ENCODE assay signal across 9 cellular contexts in genomic region chr9:72509635-72510034, GRCh38. TPM values are rescaled to one million over a fixed set of nuclear protein-coding genes. Genes with fewer than 3 reads are reported as not detected.
DNase-seq lines count a peak whose midpoint lies in the region; ATAC-seq, FAIRE-seq and TF ChIP-seq lines count a peak whose summit lies in the region.
"Had no signal": no experiment of that assay in that cellular context is flagged by ENCODE, and none has a peak within 500 bp of the region (broad histone marks: within the 10 kb centered on the region; RNA-seq: fewer than 3 reads in every experiment).

No MANE protein-coding gene starts in this region.

- DNase-seq in MCF 10A (ENCODE audit: unreplicated experiment) (peak; percentile 17), breast epithelium (ENCODE audit: low spot score in 2 of 2) (no peak), K562 (ENCODE audit: extremely low read depth in 1 of 4, low spot score in 3 of 4) (no peak), spleen (no peak), midbrain (lab: John Stamatoyannopoulos, UW) (no peak), GM19238 (ENCODE audit: insufficient read length, low spot score) (no peak)
- no peak for DNase-seq in stimulated activated naive CD4-positive, alpha-beta T cell (lab: John Stamatoyannopoulos, UW)
- DNase-seq: left cardiac atrium had no signal

- TF ChIP-seq POLR2A in breast epithelium (IDR thresholded peaks at IDR 0.05) (no peak), K562 (conservative IDR thresholded peaks at IDR 0.05) (no peak), spleen (IDR thresholded peaks at IDR 0.05) (no peak)

- H3K9me1 ChIP-seq in K562 (ENCODE audit: control insufficient read depth, insufficient read depth, low read length), result no peaks in the 10 kb centered on the region

- CTCF ChIA-PET in MCF 10A (lab: Yijun Ruan, JAX), result interaction anchor here (0.6 to 1.3 kb wide), 4 partner anchors 14 to 596 kb away, joined by 3 to 4 read pairs (median 4); no protein-coding TSS in a partner anchor
- CTCF ChIA-PET in K562 (lab: Yijun Ruan, JAX; ENCODE audit: low intra/inter-chr PET ratio), result no interaction called here

- no TSS peak for BruUV-seq in MCF 10A (replicated peaks; lab: Mats Ljungman, UMichigan)
- BruUV-seq in K562 (replicated peaks; lab: Mats Ljungman, UMichigan), result no TSS peak

- H3K36me3 ChIP-seq in breast epithelium (no peaks in the 10 kb centered on the region), K562 (ENCODE audit: control insufficient read depth, insufficient read depth, low read length) (no peaks in the 10 kb centered on the region), spleen (no peaks in the 10 kb centered on the region)

- H3K4me1 ChIP-seq in breast epithelium (no peaks in the 10 kb centered on the region), K562 (replicated peaks in 1 of 2; ENCODE audit: control insufficient read depth in 2 of 2, insufficient read depth in 2 of 2, low read length in 2 of 2) (no peaks in the 10 kb centered on the region; a peak in 1 of 5 replicates), spleen (no peaks in the 10 kb centered on the region)

- H3K36me3 Mint-ChIP-seq in MCF 10A (ENCODE audit: insufficient read depth, unreplicated experiment), result no peaks in the 10 kb centered on the region

- peak overlapping the region; percentile 47; the same call in 1 of the 2 replicates for H2AFZ ChIP-seq in K562 (ENCODE audit: low read depth, low read length)

- POLR2A ChIA-PET in MCF 10A (lab: Yijun Ruan, JAX) (interaction anchor here (0.7 to 4.6 kb wide), 11 partner anchors 15 to 152 kb away, joined by 3 to 31 read pairs (median 3); partner anchors contain the start of gene ZFAND5), K562 (lab: Yijun Ruan, JAX) (no interaction called here)

- H4K20me1 ChIP-seq in K562 (replicated peaks; ENCODE audit: control insufficient read depth, insufficient read depth, low read length), result no peaks in the 10 kb centered on the region

- H3K27me3 ChIP-seq in breast epithelium, result no peaks in the 10 kb centered on the region
- no peaks in the 10 kb centered on the region for H3K27me3 ChIP-seq in K562 (ENCODE audit: control insufficient read depth in 2 of 2, insufficient read depth in 2 of 2, low read length in 2 of 2)
- no peaks in the 10 kb centered on the region for H3K27me3 ChIP-seq in spleen (replicated peaks in 1 of 7)

- ATAC-seq in HG03159 (IDR thresholded peaks at IDR 0.05; ENCODE audit: unreplicated experiment) (peak; percentile 97), K562 (no peak)

- H3K4me3 Mint-ChIP-seq in MCF 10A (ENCODE audit: unreplicated experiment), result no peak overlapping the region

- in situ Hi-C loops in K562 (cut with MboI), result no loop called here

- H3K27me3 Mint-ChIP-seq in MCF 10A (ENCODE audit: insufficient read depth, unreplicated experiment), result no peaks in the 10 kb centered on the region

- TF ChIP-seq EP300 in K562 (IDR thresholded peaks at IDR 0.05; ENCODE audit: low read length), result no peak

- H3K4me1 Mint-ChIP-seq in MCF 10A (ENCODE audit: insufficient read depth, unreplicated experiment), result peaks cover 12% of the 10 kb centered on the region

- H3K79me2 ChIP-seq in K562 (ENCODE audit: control insufficient read depth, insufficient read depth, low read length), result no peaks in the 10 kb centered on the region

- no peak overlapping the region for H3K9ac ChIP-seq in K562 (ENCODE audit: insufficient read depth in 1 of 2, low read depth in 2 of 2, low read length in 2 of 2)

- no peak overlapping the region for H3K4me2 ChIP-seq in K562 (ENCODE audit: insufficient read depth, low read length)

- H3K4me3 ChIP-seq in breast epithelium (no peak overlapping the region), K562 (no peak overlapping the region), spleen (no peak overlapping the region)

- intact Hi-C loops in MCF 10A (cut with micrococcal nuclease) (no loop called here), breast epithelium (cut with DNase I; ENCODE audit: low total_unique reads) (no loop called here), K562 (cut with micrococcal nuclease) (no loop called here), spleen (cut with DNase I; ENCODE audit: low total_unique reads) (no loop called here)

- TF ChIP-seq CTCF in MCF 10A (IDR thresholded peaks at IDR 0.05; ENCODE audit: unreplicated experiment), result no peak
- TF ChIP-seq CTCF in breast epithelium (IDR thresholded peaks at IDR 0.05), result no peak
- no peak for TF ChIP-seq CTCF in K562 (IDR thresholded peaks at IDR 0.05 in 2 of 3, conservative IDR thresholded peaks at IDR 0.05 in 1 of 3; ENCODE audit: insufficient read depth in 2 of 3, low read depth in 1 of 3, low read length in 3 of 3)
- TF ChIP-seq CTCF in spleen (IDR thresholded peaks at IDR 0.05 in 8 of 11, conservative IDR thresholded peaks at IDR 0.05 in 3 of 11), result no peak

- WGBS in K562 (ENCODE audit: insufficient coverage, low coverage, missing lambda C conversion rate), result 0% methylated on average over 1 of the region's 1 CpG
- 45 to 65% (median 57%) methylated on average over 1 of the region's 1 CpG for WGBS in spleen, 5 donors

- H3K9me3 ChIP-seq in breast epithelium, result no peaks in the 10 kb centered on the region
- no peaks in the 10 kb centered on the region for H3K9me3 ChIP-seq in K562 (replicated peaks; ENCODE audit: control insufficient read depth, insufficient read depth, low read depth, low read length)
- H3K9me3 ChIP-seq in spleen, result no peaks in the 10 kb centered on the region

- peak overlapping the region; percentile 71 for H3K27ac Mint-ChIP-seq in MCF 10A (ENCODE audit: low read depth, unreplicated experiment)

- FAIRE-seq in K562 (lab: Jason Lieb, UNC), result no peak

- no peak for TF ChIP-seq RAD21 in K562 (CRISPR knock-in tag; conservative IDR thresholded peaks at IDR 0.05 in 1 of 2, IDR thresholded peaks at IDR 0.05 in 1 of 2)

- H3K9me3 Mint-ChIP-seq in MCF 10A (ENCODE audit: unreplicated experiment), result no peaks in the 10 kb centered on the region

- no peak overlapping the region for H3K27ac ChIP-seq in breast epithelium
- H3K27ac ChIP-seq in K562 (ENCODE audit: extremely low read depth, low read depth, low read length), result no peak overlapping the region
- no peak overlapping the region for H3K27ac ChIP-seq in spleen

RNA-seq across cellular contexts. Expression of gene TMC1, which starts 11.8 kb away (rescaled TPM):
- not detected in 2 replicates for total RNA-seq in MCF 10A (2022)
- total RNA-seq in breast epithelium, result under 1 TPM in 2 of 3 donors, not detected in 1; under 0.01 to 0.16 TPM
- total RNA-seq in K562 (2011; cell fraction: chromatin; rRNA removed; ENCODE audit: low replicate concordance), result not detected in 2 replicates
- total RNA-seq in K562 (2011; cell fraction: nucleolus; rRNA removed), result not detected in 2 replicates
- not detected in 2 replicates for total RNA-seq in K562 (2011; cell fraction: nucleoplasm; rRNA removed)
- not detected in 2 replicates for total RNA-seq in K562 (2014; rRNA removed)
- total RNA-seq in K562 (2014; rRNA removed; fragmentation: Illumina TruSeq; extraction: Trizol), result 0.19 TPM in 1 of 2 replicates, not detected in the other
- total RNA-seq in K562 (2015; rRNA removed; fragmentation: Illumina TruSeq; extraction: Trizol), result not detected in 2 replicates
- total RNA-seq in K562 (2021), result not detected in 2 replicates
- 1.0 TPM in 1 of 2 replicates, not detected in the other for polyA plus RNA-seq in K562 (2011; rRNA removed)
- polyA plus RNA-seq in K562 (2011; cell fraction: cytosol; rRNA removed), result 0.31 TPM in 1 of 2 replicates, not detected in the other
- polyA plus RNA-seq in K562 (2011; cell fraction: nucleus; rRNA removed), result 1.4 TPM in 1 of 2 replicates, not detected in the other
- not detected in 2 replicates for polyA plus RNA-seq in K562 (2012)
- not detected in 2 replicates for polyA plus RNA-seq in K562 (2014; fragmentation: Illumina TruSeq; extraction: Trizol)
- under 1 TPM; 0.10 to 0.15 TPM for polyA plus RNA-seq in K562 (2014; fragmentation: Nextera tagmentation; extraction: Ambion mirVana)
- polyA plus RNA-seq in K562 (2014; rRNA removed), result not detected in 2 replicates
- polyA minus RNA-seq in K562 (2011; rRNA and poly(A)+ RNA removed), result 1.3 TPM in 1 of 2 replicates, not detected in the other
- not detected in 2 replicates for polyA minus RNA-seq in K562 (2011; cell fraction: cytosol; rRNA and poly(A)+ RNA removed)
- 3.1 TPM in 1 of 2 replicates, not detected in the other for polyA minus RNA-seq in K562 (2011; cell fraction: nucleus; rRNA and poly(A)+ RNA removed)
- not detected for total RNA-seq in spleen
- under 1 TPM in 2 of 3 donors, not detected in 1; 0.04 to 0.16 TPM for polyA plus RNA-seq in spleen
